Comparison of ENCODE assay signal across 13 cellular contexts in genomic region chr18:58400337-58400885, GRCh38.
DNase-seq lines count a peak whose midpoint lies in the region; TF ChIP-seq lines count a peak whose summit lies in the region.
"Had no signal": no experiment of that assay in that cellular context is flagged by ENCODE, and none has a peak within 500 bp of the region (broad histone marks: within the 10 kb centered on the region; RNA-seq: fewer than 3 reads in every experiment).

No MANE protein-coding gene starts in this region.

- H3K27ac Mint-ChIP-seq in activated CD4-positive, alpha-beta T cell treated with anti-CD3 and anti-CD28 coated beads, Interleukin-2, amount 10 ng/mL, durations not matched to agents 24 days and 14 days: no peak overlapping the region
- H3K27ac Mint-ChIP-seq: natural killer cell treated with Interleukin-12 subunit alpha and Interleukin-12 subunit beta and Interleukin-15 and Interleukin-18, amount 100 ng/mL, for 72 hours had no signal

- in situ Hi-C loops in GM13977 (cut with MboI; ENCODE audit: low pct_unique_long_range_greater_than_20kb, low sequenced_read_pairs, unreplicated experiment): no loop called here

- H3K4me3 Mint-ChIP-seq in activated CD4-positive, alpha-beta T cell treated with anti-CD3 and anti-CD28 coated beads, Interleukin-2, amount 10 ng/mL, durations not matched to agents 24 days and 14 days: peak overlapping the region; percentile 2
- H3K4me3 Mint-ChIP-seq: natural killer cell treated with Interleukin-12 subunit alpha and Interleukin-12 subunit beta and Interleukin-15 and Interleukin-18, amount 100 ng/mL, for 72 hours had no signal

- H3K27me3 Mint-ChIP-seq in activated CD4-positive, alpha-beta T cell treated with anti-CD3 and anti-CD28 coated beads, Interleukin-2, amount 10 ng/mL, durations not matched to agents 24 days and 14 days: no peaks in the 10 kb centered on the region
- H3K27me3 Mint-ChIP-seq: natural killer cell treated with Interleukin-12 subunit alpha and Interleukin-12 subunit beta and Interleukin-15 and Interleukin-18, amount 100 ng/mL, for 72 hours had no signal

- TF ChIP-seq CTCF in cardiac fibroblast (IDR thresholded peaks at IDR 0.05; ENCODE audit: low read depth, low read length) (no peak), GM13977 (IDR thresholded peaks at IDR 0.05; ENCODE audit: extremely low read depth, insufficient read depth, missing control alignments) (no peak)

- no peak overlapping the region for H3K4me3 ChIP-seq in cardiac fibroblast (replicated peaks in 1 of 2; ENCODE audit: low read depth in 2 of 2, low read length in 2 of 2)
- H3K4me3 ChIP-seq: SJCRH30, stomach had no signal

- intact Hi-C loops in activated CD4-positive, alpha-beta T cell treated with anti-CD3 and anti-CD28 coated beads, Interleukin-2, amount 10 ng/mL, durations not matched to agents 24 days and 14 days (cut with micrococcal nuclease): loop anchor here (1.0 kb wide), 2 partner anchors 93 to 364 kb away; no protein-coding TSS in a partner anchor

- DNase-seq in activated CD4-positive, alpha-beta T cell treated with anti-CD3 and anti-CD28 coated beads, Interleukin-2, amount 10 ng/mL, durations not matched to agents 24 days and 14 days: peak; percentile 67
- DNase-seq in activated CD4-positive, alpha-beta T cell treated with anti-CD3 and anti-CD28 coated beads for 4 hours: no peak
- DNase-seq in NCI-H1694 (lab: John Stamatoyannopoulos, UW) (peak; percentile 66), cardiac fibroblast (ENCODE audit: low read depth in 2 of 2) (peak; percentile 15 to 19), NCI-H146 treated with DMSO at 0.1 percent for 48 hours (lab: John Stamatoyannopoulos, UW; ENCODE audit: unreplicated experiment) (no peak), GM13977 (ENCODE audit: low spot score) (no peak), hepatic stellate cell (ENCODE audit: low spot score) (no peak)
- peak; percentile 16 for DNase-seq in stimulated activated CD4-positive, alpha-beta T cell treated with anti-CD3 and anti-CD28 coated beads, Interleukin-12 subunit alpha, Interleukin-12 subunit beta, amount 100 ng/mL, for 4 hours
- DNase-seq: KG1, NCI-H226, stomach had no signal

- H3K9me3 Mint-ChIP-seq in activated CD4-positive, alpha-beta T cell treated with anti-CD3 and anti-CD28 coated beads, Interleukin-2, amount 10 ng/mL, durations not matched to agents 24 days and 14 days: no peaks in the 10 kb centered on the region
- H3K9me3 Mint-ChIP-seq: natural killer cell treated with Interleukin-12 subunit alpha and Interleukin-12 subunit beta and Interleukin-15 and Interleukin-18, amount 100 ng/mL, for 72 hours had no signal

- no peaks in the 10 kb centered on the region for H3K36me3 Mint-ChIP-seq in activated CD4-positive, alpha-beta T cell treated with anti-CD3 and anti-CD28 coated beads, Interleukin-2, amount 10 ng/mL, durations not matched to agents 24 days and 14 days (ENCODE audit: low read depth)
- H3K36me3 Mint-ChIP-seq: natural killer cell treated with Interleukin-12 subunit alpha and Interleukin-12 subunit beta and Interleukin-15 and Interleukin-18, amount 100 ng/mL, for 72 hours had no signal

- peaks cover 8% of the 10 kb centered on the region for H3K4me1 Mint-ChIP-seq in activated CD4-positive, alpha-beta T cell treated with anti-CD3 and anti-CD28 coated beads, Interleukin-2, amount 10 ng/mL, durations not matched to agents 24 days and 14 days

Comparison
In these comparisons a context has a peak if more than half of its experiments do, and no peak if none do; other contexts are left out.
1. DNase-seq: peak in activated CD4-positive, alpha-beta T cell treated with anti-CD3 and anti-CD28 coated beads, Interleukin-2, amount 10 ng/mL, durations not matched to agents 24 days and 14 days (single experiment), NCI-H1694 (single experiment), cardiac fibroblast (2 of 2) and stimulated activated CD4-positive, alpha-beta T cell treated with anti-CD3 and anti-CD28 coated beads, Interleukin-12 subunit alpha, Interleukin-12 subunit beta, amount 100 ng/mL, for 4 hours (single experiment); none in activated CD4-positive, alpha-beta T cell treated with anti-CD3 and anti-CD28 coated beads for 4 hours (0 of 2), NCI-H146 treated with DMSO at 0.1 percent for 48 hours (single experiment), GM13977 (single experiment) and hepatic stellate cell (single experiment).